ENCODE assay signal across 8 cellular contexts in the genomic region with DNA sequence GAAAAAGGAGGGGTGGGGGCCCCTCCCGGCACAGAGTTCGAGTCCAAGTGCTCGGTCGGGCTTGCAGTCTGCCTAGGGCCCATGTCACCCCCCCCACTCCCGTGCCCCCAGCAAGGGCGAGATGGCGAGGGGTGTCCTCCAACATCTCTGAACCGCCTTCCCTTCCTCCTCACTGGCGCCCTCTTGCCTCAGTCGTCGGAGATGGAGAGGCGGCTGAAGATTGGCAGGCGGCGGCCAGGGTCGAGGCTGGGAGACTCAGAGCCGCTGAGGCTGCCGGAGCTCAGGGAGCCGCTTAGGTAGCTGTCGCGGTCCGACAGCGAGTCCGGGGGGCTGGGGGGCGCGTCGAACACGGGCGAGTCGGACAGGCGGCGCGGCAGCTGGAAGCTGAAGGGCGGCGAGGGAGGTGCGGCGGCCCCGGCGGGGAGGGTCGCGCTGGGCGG. TPM values are rescaled to one million over a fixed set of nuclear protein-coding genes. Genes with fewer than 3 reads are reported as not detected.
DNase-seq lines count a peak whose midpoint lies in the region; ATAC-seq, FAIRE-seq and TF ChIP-seq lines count a peak whose summit lies in the region.

No MANE protein-coding gene starts in this region.

- no peak overlapping the region for H4K91ac ChIP-seq in H1 (replicated peaks; ENCODE audit: insufficient read length, low read length)

- TF ChIP-seq CTCF in DOHH2 (IDR thresholded peaks at IDR 0.05; ENCODE audit: low read depth, low read length, poor library complexity, severe bottlenecking) (peak; percentile 61), NB4 (IDR thresholded peaks at IDR 0.05; ENCODE audit: low read depth, low read length) (peak; percentile 26), H1 (IDR thresholded peaks at IDR 0.05; ENCODE audit: control extremely low read depth in 1 of 3, insufficient read depth in 1 of 3, low read depth in 1 of 3, low read length in 3 of 3) (peak in 2 of 3 experiments; percentile 55 to 65; a peak in 3 of 4 replicates), mesothelial cell of epicardium (IDR thresholded peaks at IDR 0.05; ENCODE audit: unreplicated experiment) (peak; percentile 28)

- no peak overlapping the region for H2BK12ac ChIP-seq in H1 (ENCODE audit: low read depth, low read length)

- no peak overlapping the region for H3K14ac ChIP-seq in H1 (ENCODE audit: insufficient read length)

- no peaks in the 10 kb centered on the region for H3K27me3 Mint-ChIP-seq in activated CD8-positive, alpha-beta T cell treated with anti-CD3 and anti-CD28 coated beads, Interleukin-2, amount 10 ng/mL, durations not matched to agents 7 days and 5 days (ENCODE audit: low read depth)
- H3K27me3 Mint-ChIP-seq in mesothelial cell of epicardium (ENCODE audit: low read depth), result no peaks in the 10 kb centered on the region

- CTCF ChIA-PET in activated CD8-positive, alpha-beta T cell treated with anti-CD3 and anti-CD28 coated beads, Interleukin-2, amount 10 ng/mL, durations not matched to agents 7 days and 5 days (lab: Charles Lee), result interaction anchor here (0.7 to 16.3 kb wide), 16 partner anchors 22 to 278 kb away, joined by 3 to 666 read pairs (median 4); no protein-coding TSS in a partner anchor
- CTCF ChIA-PET in H1 (lab: Charles Lee; ENCODE audit: partially characterized antibody), result interaction anchor here (0.6 to 7.4 kb wide), 25 partner anchors 10 to 451 kb away, joined by 3 to 91 read pairs (median 4); no protein-coding TSS in a partner anchor

- H3K4me1 Mint-ChIP-seq in activated CD8-positive, alpha-beta T cell treated with anti-CD3 and anti-CD28 coated beads, Interleukin-2, amount 10 ng/mL, durations not matched to agents 7 days and 5 days (ENCODE audit: low read depth), result peaks cover 42% of the 10 kb centered on the region
- H3K4me1 Mint-ChIP-seq in mesothelial cell of epicardium, result peaks cover 60% of the 10 kb centered on the region

- TF ChIP-seq RAD21 in H1 (IDR thresholded peaks at IDR 0.05 in 1 of 2, conservative IDR thresholded peaks at IDR 0.05 in 1 of 2; ENCODE audit: low read depth in 2 of 2, low read length in 2 of 2), result peak; percentile 58 to 63

- no peaks in the 10 kb centered on the region for H3K9me3 Mint-ChIP-seq in activated CD8-positive, alpha-beta T cell treated with anti-CD3 and anti-CD28 coated beads, Interleukin-2, amount 10 ng/mL, durations not matched to agents 7 days and 5 days (ENCODE audit: insufficient read depth)
- H3K9me3 Mint-ChIP-seq in mesothelial cell of epicardium, result no peaks in the 10 kb centered on the region

- peaks cover 59% of the 10 kb centered on the region for H3K36me3 Mint-ChIP-seq in activated CD8-positive, alpha-beta T cell treated with anti-CD3 and anti-CD28 coated beads, Interleukin-2, amount 10 ng/mL, durations not matched to agents 7 days and 5 days (ENCODE audit: low read depth)
- H3K36me3 Mint-ChIP-seq in mesothelial cell of epicardium, result peaks cover 10% of the 10 kb centered on the region

- peak overlapping the region; percentile 98 for H3K4me3 Mint-ChIP-seq in activated CD8-positive, alpha-beta T cell treated with anti-CD3 and anti-CD28 coated beads, Interleukin-2, amount 10 ng/mL, durations not matched to agents 7 days and 5 days
- peak overlapping the region; percentile 95 for H3K4me3 Mint-ChIP-seq in mesothelial cell of epicardium

- H2BK120ac ChIP-seq in H1 (replicated peaks; ENCODE audit: low read depth, low read length), result no peak overlapping the region

- no peak overlapping the region for H2BK20ac ChIP-seq in H1 (ENCODE audit: low read length)

- no peak overlapping the region for H2AFZ ChIP-seq in H1 (ENCODE audit: low read length)

- H3K79me2 ChIP-seq in DOHH2 (ENCODE audit: control insufficient read depth, low read length) (peaks cover 76% of the 10 kb centered on the region), H1 (ENCODE audit: control insufficient read depth in 1 of 2, insufficient read depth in 2 of 2, low read length in 2 of 2) (peaks cover 17 to 60% of the 10 kb centered on the region in 2 experiments)

- H3K18ac ChIP-seq in H1 (ENCODE audit: extremely low read depth, low read length), result no peak overlapping the region

- no peak overlapping the region for H2BK5ac ChIP-seq in H1 (ENCODE audit: low read depth, low read length)

- H3K56ac ChIP-seq in H1 (replicated peaks; ENCODE audit: insufficient read length, low read depth, low read length), result peak overlapping the region; percentile 43

- ATAC-seq in activated CD8-positive, alpha-beta T cell treated with anti-CD3 and anti-CD28 coated beads, Interleukin-2, amount 10 ng/mL, durations not matched to agents 7 days and 5 days, result no peak
- no peak for ATAC-seq in HG02571 (IDR thresholded peaks at IDR 0.05; ENCODE audit: unreplicated experiment)

- H3K4me1 ChIP-seq in DOHH2 (ENCODE audit: control insufficient read depth, low read length) (peaks cover 60% of the 10 kb centered on the region), H1 (replicated peaks in 1 of 4; ENCODE audit: control insufficient read depth in 3 of 4, insufficient read depth in 4 of 4, low read length in 3 of 4) (peaks cover 12 to 32% (median 22%) of the 10 kb centered on the region in 4 experiments)

- no peaks in the 10 kb centered on the region for H3K79me1 ChIP-seq in H1 (ENCODE audit: low read depth, low read length)

- H2BK15ac ChIP-seq in H1 (ENCODE audit: low read length), result no peak overlapping the region

- peak overlapping the region; percentile 100 for H3K27ac Mint-ChIP-seq in activated CD8-positive, alpha-beta T cell treated with anti-CD3 and anti-CD28 coated beads, Interleukin-2, amount 10 ng/mL, durations not matched to agents 7 days and 5 days
- peak overlapping the region; percentile 99 for H3K27ac Mint-ChIP-seq in mesothelial cell of epicardium

- H2AK5ac ChIP-seq in H1 (ENCODE audit: low read depth, low read length), result no peak overlapping the region

- POLR2A ChIA-PET in activated CD8-positive, alpha-beta T cell treated with anti-CD3 and anti-CD28 coated beads, Interleukin-2, amount 10 ng/mL, durations not matched to agents 7 days and 5 days (lab: Charles Lee), result interaction anchor here (0.6 to 12.9 kb wide), 9 partner anchors 25 to 414 kb away, joined by 3 to 622 read pairs (median 4); no protein-coding TSS in a partner anchor
- POLR2A ChIA-PET in H1 (lab: Charles Lee; ENCODE audit: partially characterized antibody), result interaction anchor here (0.5 to 8.6 kb wide), 9 partner anchors 9 to 91 kb away, joined by 3 to 52 read pairs (median 5); no protein-coding TSS in a partner anchor

- peaks cover 6% of the 10 kb centered on the region for H3K23me2 ChIP-seq in H1 (ENCODE audit: low read depth, low read length)

- H3K4me3 ChIP-seq in DOHH2 (ENCODE audit: low read length) (peak overlapping the region; percentile 93), NB4 (ENCODE audit: low read depth, low read length) (peak overlapping the region; percentile 88), H1 (ENCODE audit: extremely low read depth in 1 of 4, insufficient read depth in 2 of 4, low read depth in 3 of 4, low read length in 4 of 4) (peak overlapping the region; percentile 68 to 88 (median 85))

- H3K9me3 ChIP-seq in DOHH2 (ENCODE audit: control insufficient read depth, insufficient read depth, low read length) (no peaks in the 10 kb centered on the region), H1 (ENCODE audit: insufficient read depth in 2 of 2, low read depth in 1 of 2, low read length in 1 of 2) (no peaks in the 10 kb centered on the region)

- H4K20me1 ChIP-seq in DOHH2 (ENCODE audit: control insufficient read depth, insufficient read depth, low read depth, low read length), result peaks cover 7% of the 10 kb centered on the region; the same call in 1 of the 2 replicates
- H4K20me1 ChIP-seq in H1 (replicated peaks in 1 of 2; ENCODE audit: control insufficient read depth in 1 of 2, insufficient read depth in 2 of 2, low read length in 2 of 2), result peaks cover 11% of the 10 kb centered on the region in 2 experiments

- no peaks in the 10 kb centered on the region for H3K27me3 ChIP-seq in DOHH2 (ENCODE audit: control insufficient read depth, low read length)
- H3K27me3 ChIP-seq in H1 (replicated peaks in 1 of 4; ENCODE audit: control insufficient read depth in 3 of 4, extremely low read depth in 1 of 4, insufficient read depth in 3 of 4, low read length in 3 of 4), result no peaks in the 10 kb centered on the region

- no peak for TF ChIP-seq EP300 in H1 (IDR thresholded peaks at IDR 0.05; ENCODE audit: borderline replicate concordance in 1 of 2, low read depth in 2 of 2, low read length in 2 of 2)

- H3K27ac ChIP-seq in DOHH2 (ENCODE audit: low read depth, low read length) (peak overlapping the region; percentile 95), H1 (ENCODE audit: low read depth, low read length) (no peak overlapping the region)

- H4K8ac ChIP-seq in H1 (ENCODE audit: extremely low read depth, insufficient read depth, low read length), result peak overlapping the region; percentile 76

- no peak overlapping the region for H3K23ac ChIP-seq in H1 (ENCODE audit: insufficient read length)

- H3K9me2 ChIP-seq in DOHH2 (replicated peaks; ENCODE audit: control insufficient read depth, low read length), result no peaks in the 10 kb centered on the region

- H3F3A ChIP-seq in DOHH2 (ENCODE audit: control insufficient read depth, insufficient read depth), result peaks cover 62% of the 10 kb centered on the region

- peak overlapping the region; percentile 84 for H3K4me2 ChIP-seq in DOHH2 (ENCODE audit: low read length)
- peak overlapping the region; percentile 78 to 80 for H3K4me2 ChIP-seq in H1 (ENCODE audit: insufficient read depth in 1 of 2, low read depth in 2 of 2, low read length in 2 of 2)

- no peak overlapping the region for H3K4ac ChIP-seq in H1 (replicated peaks; ENCODE audit: insufficient read length, low read depth, low read length)

- peak overlapping the region in 2 of 4 experiments; percentile 3 to 85; a peak in 2 of 7 replicates for H3K9ac ChIP-seq in H1 (replicated peaks in 1 of 4; ENCODE audit: extremely low read depth in 1 of 4, low read depth in 3 of 4, low read length in 3 of 4)

- peaks cover 62% of the 10 kb centered on the region for H3K36me3 ChIP-seq in DOHH2 (ENCODE audit: control insufficient read depth, low read length)
- H3K36me3 ChIP-seq in H1 (ENCODE audit: control insufficient read depth in 2 of 4, insufficient read depth in 4 of 4, low read length in 3 of 4), result peaks cover 2 to 35% (median 17%) of the 10 kb centered on the region in 4 experiments; a peak in 6 of 8 replicates

- TF ChIP-seq POLR2A in NB4 (IDR thresholded peaks at IDR 0.05; ENCODE audit: extremely low read depth, insufficient read length), result no peak
- TF ChIP-seq POLR2A in H1 (IDR thresholded peaks at IDR 0.05; ENCODE audit: control extremely low read depth in 1 of 2, low read depth in 2 of 2, low read length in 2 of 2), result no peak; a peak in 1 of 3 replicates

- DNase-seq in NB4 (ENCODE audit: low read depth), result peak; percentile 91
- DNase-seq in activated CD8-positive, alpha-beta T cell treated with anti-CD3 and anti-CD28 coated beads, Interleukin-2, amount 10 ng/mL, durations not matched to agents 7 days and 5 days, result peak; percentile 87
- DNase-seq in H1 (ENCODE audit: low read depth in 1 of 2, low spot score in 2 of 2), result peak in 1 of 2 experiments; percentile 81
- DNase-seq in mesothelial cell of epicardium (ENCODE audit: low spot score in 2 of 2, unreplicated experiment in 2 of 2), result peak in 1 of 2 experiments; percentile 74
- DNase-seq in stimulated activated CD8-positive, alpha-beta memory T cell treated with anti-CD3 and anti-CD28 coated beads, Interleukin-4, amount 100 ng/mL, for 1 hour (ENCODE audit: low read depth in 2 of 2, low spot score in 1 of 2), result peak; percentile 41 to 53
- DNase-seq in COLO829 (ENCODE audit: low spot score), result no peak

- WGBS in H1 (ENCODE audit: extremely low coverage in 1 of 2, insufficient coverage in 1 of 2, insufficient read length in 1 of 2, insufficient replicate concordance in 2 of 2, low coverage in 1 of 2, low lambda C conversion rate in 2 of 2, missing lambda C conversion rate in 1 of 2), 2 experiments, result 2% methylated on average over 41 of the region's 41 CpGs; no CpG with 5 or more reads in 1 of the 2 experiments

- FAIRE-seq in H1 (lab: Jason Lieb, UNC), result no peak

- H4K5ac ChIP-seq in H1 (ENCODE audit: insufficient read length, low read depth, low read length), result peak overlapping the region; percentile 34

RNA-seq across cellular contexts. Expression of gene ZFP36L2, which starts 2.3 kb away (rescaled TPM):
- total RNA-seq in activated CD8-positive, alpha-beta T cell treated with anti-CD3 and anti-CD28 coated beads, Interleukin-2, amount 10 ng/mL, durations not matched to agents 7 days and 5 days, result 100 to 1,000 TPM; 166 TPM
- 102 and 109 TPM in 2 replicates for total RNA-seq in H1 (2021; fragmentation: NEBNext Ultra II Directional; extraction: Animal tissue kit (Norgen Biotek cat#: 25700))
- 13.4 and 15.6 TPM in 2 replicates for polyA plus RNA-seq in H1 (2011; rRNA removed)
- polyA plus RNA-seq in H1 (2011; cell fraction: cytosol; rRNA removed), result 10.6 TPM
- 10.7 TPM for polyA plus RNA-seq in H1 (2011; cell fraction: nucleus; rRNA removed)
- 31.8 to 48.4 TPM (median 38.8 TPM) in 4 replicates for polyA plus RNA-seq in H1 (2012, experiment 1 of 2)
- 44.9 TPM for polyA plus RNA-seq in H1 (2012, experiment 2 of 2)
- polyA plus RNA-seq in H1 (2013, experiment 1 of 2), result 57.0 TPM
- 62.5 TPM for polyA plus RNA-seq in H1 (2013, experiment 2 of 2)
- polyA minus RNA-seq in H1 (2011; rRNA and poly(A)+ RNA removed), result 4.5 and 4.8 TPM in 2 replicates
- 29.6 TPM for polyA minus RNA-seq in H1 (2011; cell fraction: cytosol; rRNA and poly(A)+ RNA removed)
- polyA minus RNA-seq in H1 (2011; cell fraction: nucleus; rRNA and poly(A)+ RNA removed), result 20.3 TPM
- total RNA-seq in mesothelial cell of epicardium, result 93.6 to 100 TPM (median 98.3 TPM) in 3 replicates
